In the genomic region with DNA sequence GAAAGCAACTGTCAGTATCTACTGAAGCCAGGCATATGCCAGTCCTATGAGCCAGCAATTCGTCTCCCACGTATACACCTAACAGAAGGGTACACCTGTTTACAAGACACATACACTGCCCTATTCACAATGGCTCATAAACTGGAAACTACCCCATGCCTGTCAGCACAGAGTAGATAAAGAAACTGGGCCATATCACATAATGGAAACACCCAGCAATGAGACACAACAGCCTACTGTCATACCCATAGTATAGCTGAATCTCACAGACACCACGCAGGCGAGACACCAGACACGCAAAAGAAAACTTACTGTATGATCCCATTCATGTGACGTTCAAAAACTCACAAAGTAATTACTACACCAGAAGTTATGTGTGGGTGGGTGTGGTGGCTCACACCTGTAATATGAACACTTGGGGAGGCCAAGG, we compare ENCODE assay signal across 16 cellular contexts. TPM values are rescaled to one million over a fixed set of nuclear protein-coding genes. Genes with fewer than 3 reads are reported as not detected.
DNase-seq lines count a peak whose midpoint lies in the region; TF ChIP-seq lines count a peak whose summit lies in the region.
"Had no signal": no experiment of that assay in that cellular context is flagged by ENCODE, and none has a peak within 500 bp of the region (broad histone marks: within the 10 kb centered on the region; RNA-seq: fewer than 3 reads in every experiment).

No MANE protein-coding gene starts in this region.

- H3K9me3 Mint-ChIP-seq in activated CD4-positive, alpha-beta T cell treated with anti-CD3 and anti-CD28 coated beads, Interleukin-2, amount 10 ng/mL, durations not matched to agents 7 days and 5 days, result no peaks in the 10 kb centered on the region
- H3K9me3 Mint-ChIP-seq: endodermal cell had no signal

- H3K27ac Mint-ChIP-seq in activated CD4-positive, alpha-beta T cell treated with anti-CD3 and anti-CD28 coated beads, Interleukin-2, amount 10 ng/mL, durations not matched to agents 7 days and 5 days, result peak overlapping the region; percentile 91
- H3K27ac Mint-ChIP-seq: endodermal cell had no signal

- H3K27me3 Mint-ChIP-seq in activated CD4-positive, alpha-beta T cell treated with anti-CD3 and anti-CD28 coated beads, Interleukin-2, amount 10 ng/mL, durations not matched to agents 7 days and 5 days, result no peaks in the 10 kb centered on the region

- no peak for TF ChIP-seq CTCF in KMS-11 (conservative IDR thresholded peaks at IDR 0.05; ENCODE audit: low read depth, low read length)

- H3K9ac ChIP-seq in KMS-11 (no peak overlapping the region; the same call in 1 of the 2 replicates), skeletal muscle tissue (ENCODE audit: low read depth in 1 of 3, low read length in 3 of 3) (peak overlapping the region in 2 of 3 donors; percentile 36 to 54)

- H3K9me3 ChIP-seq in skeletal muscle tissue (ENCODE audit: control insufficient read depth in 3 of 3, low read length in 3 of 3), result no peaks in the 10 kb centered on the region
- H3K9me3 ChIP-seq: BLaER1 treated with 17β-estradiol and CSF1 and Interleukin-3, amounts not matched to agents 10 nM and 100 nM; suprapubic skin had no signal

- no peaks in the 10 kb centered on the region for H4K20me1 ChIP-seq in KMS-11 (ENCODE audit: insufficient read depth)

- no peak overlapping the region for H3K4me3 ChIP-seq in KMS-11 (IDR thresholded peaks at IDR 0.05; ENCODE audit: insufficient read depth, low read depth, low read length)
- H3K4me3 ChIP-seq in skeletal muscle tissue (ENCODE audit: low read length in 3 of 3), result no peak overlapping the region
- H3K4me3 ChIP-seq: BLaER1 treated with 17β-estradiol and CSF1 and Interleukin-3, amounts not matched to agents 10 nM and 100 nM; suprapubic skin had no signal

- POLR2A ChIA-PET in activated CD4-positive, alpha-beta T cell treated with anti-CD3 and anti-CD28 coated beads, Interleukin-2, amount 10 ng/mL, durations not matched to agents 7 days and 5 days (lab: Charles Lee), result no interaction called here

- CTCF ChIA-PET in activated CD4-positive, alpha-beta T cell treated with anti-CD3 and anti-CD28 coated beads, Interleukin-2, amount 10 ng/mL, durations not matched to agents 7 days and 5 days (lab: Charles Lee), result interaction anchor here (0.6 to 2.8 kb wide), 5 partner anchors 8 to 83 kb away, joined by 3 to 9 read pairs (median 4); partner anchors contain the start of gene RCN3

- no peaks in the 10 kb centered on the region for H3K27me3 ChIP-seq in KMS-11 (ENCODE audit: insufficient read depth, low read depth)
- no peaks in the 10 kb centered on the region for H3K27me3 ChIP-seq in skeletal muscle tissue (ENCODE audit: control insufficient read depth in 3 of 3, insufficient read depth in 3 of 3, low read length in 3 of 3)
- H3K27me3 ChIP-seq: BLaER1 treated with 17β-estradiol and CSF1 and Interleukin-3, amounts not matched to agents 10 nM and 100 nM; suprapubic skin had no signal

- peak overlapping the region; percentile 50; the same call in 1 of the 2 replicates for H3K4me2 ChIP-seq in KMS-11

- peak; percentile 25 for DNase-seq in activated CD4-positive, alpha-beta T cell treated with anti-CD3 and anti-CD28 coated beads, Interleukin-2, amount 10 ng/mL, durations not matched to agents 7 days and 5 days
- peak; percentile 56 for DNase-seq in central memory CD4-positive, alpha-beta T cell
- DNase-seq in DMS153 treated with DMSO at 0.1 percent for 48 hours (lab: John Stamatoyannopoulos, UW; ENCODE audit: unreplicated experiment), result no peak
- DNase-seq in A172 (ENCODE audit: low spot score), result no peak
- DNase-seq in ecto neural progenitor cell (ENCODE audit: low spot score), result no peak
- no peak for DNase-seq in NCI-H1092 treated with DMSO at 0.1 percent for 48 hours (lab: John Stamatoyannopoulos, UW)
- DNase-seq: aorta; endodermal cell; H7; NCI-H2081; NK-92 treated with Interleukin-12 subunit alpha and Interleukin-12 subunit beta, amount 100 ng/mL, for 24 hours had no signal

- H3K4me1 ChIP-seq in KMS-11 (ENCODE audit: low read depth, poor library complexity, severe bottlenecking) (peaks cover 79% of the 10 kb centered on the region), skeletal muscle tissue (ENCODE audit: control insufficient read depth in 3 of 3, insufficient read depth in 3 of 3, low read length in 3 of 3) (peaks cover 44 to 55% (median 47%) of the 10 kb centered on the region in 3 donors)

- H3K27ac ChIP-seq in KMS-11, result peak overlapping the region; percentile 37; the same call in 1 of the 2 replicates
- H3K27ac ChIP-seq in skeletal muscle tissue (ENCODE audit: low read depth, low read length), result peak overlapping the region; percentile 47
- H3K27ac ChIP-seq: suprapubic skin had no signal

- peak overlapping the region; percentile 5 for H3K4me3 Mint-ChIP-seq in activated CD4-positive, alpha-beta T cell treated with anti-CD3 and anti-CD28 coated beads, Interleukin-2, amount 10 ng/mL, durations not matched to agents 7 days and 5 days
- H3K4me3 Mint-ChIP-seq: endodermal cell had no signal

- no peak overlapping the region for H2AFZ ChIP-seq in KMS-11 (ENCODE audit: low read depth)

- peaks cover 41% of the 10 kb centered on the region for H3K36me3 Mint-ChIP-seq in activated CD4-positive, alpha-beta T cell treated with anti-CD3 and anti-CD28 coated beads, Interleukin-2, amount 10 ng/mL, durations not matched to agents 7 days and 5 days (ENCODE audit: low read depth)

- H3K79me2 ChIP-seq in KMS-11 (ENCODE audit: insufficient read depth, low read depth), result peaks cover 42% of the 10 kb centered on the region

- H3K4me1 Mint-ChIP-seq in activated CD4-positive, alpha-beta T cell treated with anti-CD3 and anti-CD28 coated beads, Interleukin-2, amount 10 ng/mL, durations not matched to agents 7 days and 5 days, result peaks cover 88% of the 10 kb centered on the region
- H3K4me1 Mint-ChIP-seq: endodermal cell had no signal

- H3K36me3 ChIP-seq in KMS-11 (ENCODE audit: insufficient read depth) (no peaks in the 10 kb centered on the region), skeletal muscle tissue (ENCODE audit: control insufficient read depth in 3 of 3, insufficient read depth in 3 of 3, low read length in 3 of 3) (peaks cover 2 to 6% (median 3%) of the 10 kb centered on the region in 3 donors)

RNA-seq across cellular contexts. Expression of gene NOSIP, which starts 15.7 kb away (rescaled TPM):
- 100 to 1,000 TPM; 288 TPM for total RNA-seq in activated CD4-positive, alpha-beta T cell treated with anti-CD3 and anti-CD28 coated beads, Interleukin-2, amount 10 ng/mL, durations not matched to agents 7 days and 5 days
- total RNA-seq in skeletal muscle tissue, result 73.1 TPM
- 131 and 142 TPM in 2 replicates for total RNA-seq in A172 (2014; rRNA removed; shearing (Covaris generic))

RNA-seq across cellular contexts. Expression of gene PRRG2, which starts 16.5 kb away (rescaled TPM):
- total RNA-seq in activated CD4-positive, alpha-beta T cell treated with anti-CD3 and anti-CD28 coated beads, Interleukin-2, amount 10 ng/mL, durations not matched to agents 7 days and 5 days, result 1 to 10 TPM; 1.1 TPM
- total RNA-seq in skeletal muscle tissue, result not detected
- 0.43 and 0.79 TPM in 2 replicates for total RNA-seq in A172 (2014; rRNA removed; shearing (Covaris generic))
- total RNA-seq: M059J had no signal

RNA-seq across cellular contexts. Expression of gene PRR12, which starts 26.4 kb away (rescaled TPM):
- total RNA-seq in activated CD4-positive, alpha-beta T cell treated with anti-CD3 and anti-CD28 coated beads, Interleukin-2, amount 10 ng/mL, durations not matched to agents 7 days and 5 days, result 10 to 100 TPM; 41.5 to 45.9 TPM
- 3.1 TPM for total RNA-seq in skeletal muscle tissue
- total RNA-seq in A172 (2014; rRNA removed; shearing (Covaris generic)), result 2.3 and 4.7 TPM in 2 replicates

RNA-seq across cellular contexts. Expression of gene RCN3, which starts 36.8 kb away (rescaled TPM):
- 1 to 10 TPM; 4.2 TPM for total RNA-seq in activated CD4-positive, alpha-beta T cell treated with anti-CD3 and anti-CD28 coated beads, Interleukin-2, amount 10 ng/mL, durations not matched to agents 7 days and 5 days
- 48.5 TPM for total RNA-seq in skeletal muscle tissue
- total RNA-seq in A172 (2014; rRNA removed; shearing (Covaris generic)), result 0.46 TPM in 1 of 2 replicates, not detected in the other

RNA-seq across cellular contexts. Expression of gene FCGRT, which starts 52.2 kb away (rescaled TPM):
- total RNA-seq in activated CD4-positive, alpha-beta T cell treated with anti-CD3 and anti-CD28 coated beads, Interleukin-2, amount 10 ng/mL, durations not matched to agents 7 days and 5 days, result 10 to 100 TPM; 25.0 to 27.4 TPM
- total RNA-seq in skeletal muscle tissue, result 114 TPM
- 0.17 and 0.77 TPM in 2 replicates for total RNA-seq in A172 (2014; rRNA removed; shearing (Covaris generic))

Comparison
In these comparisons a context has a peak if more than half of its experiments do, and no peak if none do; other contexts are left out.
1. DNase-seq: peak in activated CD4-positive, alpha-beta T cell treated with anti-CD3 and anti-CD28 coated beads, Interleukin-2, amount 10 ng/mL, durations not matched to agents 7 days and 5 days (single experiment) and central memory CD4-positive, alpha-beta T cell (single experiment); none in DMS153 treated with DMSO at 0.1 percent for 48 hours (single experiment), A172 (single experiment), ecto neural progenitor cell (single experiment) and NCI-H1092 treated with DMSO at 0.1 percent for 48 hours (single experiment).